In genomic region chr2:112811276-112811831, GRCh38 we compare ENCODE assay signal across 14 cellular contexts. TPM values are rescaled to one million over a fixed set of nuclear protein-coding genes. Genes with fewer than 3 reads are reported as not detected.
DNase-seq lines count a peak whose midpoint lies in the region; ATAC-seq and TF ChIP-seq lines count a peak whose summit lies in the region.
"Had no signal": no experiment of that assay in that cellular context is flagged by ENCODE, and none has a peak within 500 bp of the region (broad histone marks: within the 10 kb centered on the region; RNA-seq: fewer than 3 reads in every experiment).

No MANE protein-coding gene starts in this region.

- H3K9ac ChIP-seq in smooth muscle cell (ENCODE audit: low read depth) = peak overlapping the region; percentile 65

- no peak overlapping the region for H3K4me3 Mint-ChIP-seq in activated T-cell treated with anti-CD3 and anti-CD28 coated beads, Interleukin-2, amount 50 U/mL, for 24 hours
- H3K4me3 Mint-ChIP-seq in activated T-cell treated with anti-CD3 and anti-CD28 coated beads, Interleukin-2, amount 50 U/mL, for 72 hours = no peak overlapping the region
- no peak overlapping the region for H3K4me3 Mint-ChIP-seq in activated CD4-positive, alpha-beta memory T cell treated with anti-CD3 and anti-CD28 coated beads for 36 hours

- H3K36me3 ChIP-seq in esophagus (ENCODE audit: control insufficient read depth in 2 of 2, insufficient read depth in 2 of 2, low read length in 1 of 2) = no peaks in the 10 kb centered on the region
- H3K36me3 ChIP-seq in smooth muscle cell (ENCODE audit: low read depth) = no peaks in the 10 kb centered on the region

- peak overlapping the region; percentile 91 for H2AFZ ChIP-seq in smooth muscle cell (ENCODE audit: low read depth)

- no peaks in the 10 kb centered on the region for H3K27me3 Mint-ChIP-seq in activated T-cell treated with anti-CD3 and anti-CD28 coated beads, Interleukin-2, amount 50 U/mL, for 24 hours
- H3K27me3 Mint-ChIP-seq in activated T-cell treated with anti-CD3 and anti-CD28 coated beads, Interleukin-2, amount 50 U/mL, for 72 hours (ENCODE audit: low read depth) = no peaks in the 10 kb centered on the region
- no peaks in the 10 kb centered on the region for H3K27me3 Mint-ChIP-seq in activated CD4-positive, alpha-beta memory T cell treated with anti-CD3 and anti-CD28 coated beads for 36 hours

- no peak for ATAC-seq in activated T-cell treated with anti-CD3 and anti-CD28 coated beads, Interleukin-2, amount 50 U/mL, for 72 hours (replicated peaks in 1 of 2)
- no peak for ATAC-seq in GM19467 (IDR thresholded peaks at IDR 0.05; ENCODE audit: unreplicated experiment)

- no peak overlapping the region for H3K4me3 ChIP-seq in esophagus (ENCODE audit: low read depth in 1 of 2, low read length in 2 of 2)
- H3K4me3 ChIP-seq in smooth muscle cell = no peak overlapping the region

- peaks cover 34% of the 10 kb centered on the region for H3K4me1 Mint-ChIP-seq in activated T-cell treated with anti-CD3 and anti-CD28 coated beads, Interleukin-2, amount 50 U/mL, for 24 hours (ENCODE audit: low read depth)
- H3K4me1 Mint-ChIP-seq in activated T-cell treated with anti-CD3 and anti-CD28 coated beads, Interleukin-2, amount 50 U/mL, for 72 hours (ENCODE audit: low read depth) = peaks cover 30% of the 10 kb centered on the region
- peaks cover 44% of the 10 kb centered on the region for H3K4me1 Mint-ChIP-seq in activated CD4-positive, alpha-beta memory T cell treated with anti-CD3 and anti-CD28 coated beads for 36 hours (ENCODE audit: low read depth)

- no peak overlapping the region for H3K4me2 ChIP-seq in smooth muscle cell

- H3K9me3 ChIP-seq in esophagus (ENCODE audit: control insufficient read depth in 2 of 2, insufficient read depth in 1 of 2, low read depth in 1 of 2, low read length in 1 of 2) = no peaks in the 10 kb centered on the region
- H3K9me3 ChIP-seq in smooth muscle cell (replicated peaks; ENCODE audit: low read depth) = no peaks in the 10 kb centered on the region

- CTCF ChIA-PET in activated CD4-positive, alpha-beta memory T cell treated with anti-CD3 and anti-CD28 coated beads for 36 hours (lab: Charles Lee) = interaction anchor here (1.3 kb wide), 1 partner anchor 74 kb away, joined by 3 read pairs; no protein-coding TSS in a partner anchor

- peak overlapping the region; percentile 74 for H3K27ac Mint-ChIP-seq in activated T-cell treated with anti-CD3 and anti-CD28 coated beads, Interleukin-2, amount 50 U/mL, for 24 hours
- no peak overlapping the region for H3K27ac Mint-ChIP-seq in activated T-cell treated with anti-CD3 and anti-CD28 coated beads, Interleukin-2, amount 50 U/mL, for 72 hours
- H3K27ac Mint-ChIP-seq in activated CD4-positive, alpha-beta memory T cell treated with anti-CD3 and anti-CD28 coated beads for 36 hours = peak overlapping the region; percentile 68

- TF ChIP-seq CTCF in smooth muscle cell (IDR thresholded peaks at IDR 0.05; ENCODE audit: borderline replicate concordance, insufficient read depth, poor library complexity, severe bottlenecking) = no peak

- H4K20me1 ChIP-seq in smooth muscle cell (ENCODE audit: low read depth) = no peaks in the 10 kb centered on the region

- intact Hi-C loops in activated CD4-positive, alpha-beta memory T cell treated with anti-CD3 and anti-CD28 coated beads for 36 hours (cut with micrococcal nuclease) = no loop called here
- intact Hi-C loops in posterior vena cava (cut with DNase I) = no loop called here

- H3K27me3 ChIP-seq in esophagus (ENCODE audit: control insufficient read depth in 1 of 2, insufficient read depth in 2 of 2, low read length in 2 of 2) = no peaks in the 10 kb centered on the region
- H3K27me3 ChIP-seq in smooth muscle cell (ENCODE audit: low read depth) = no peaks in the 10 kb centered on the region

- peak overlapping the region; percentile 42 to 83 for H3K27ac ChIP-seq in esophagus (ENCODE audit: low read depth in 2 of 2, low read length in 1 of 2)
- H3K27ac ChIP-seq in smooth muscle cell (ENCODE audit: low read depth) = peak overlapping the region; percentile 95

- peaks cover 2 to 5% of the 10 kb centered on the region in 2 donors for H3K4me1 ChIP-seq in esophagus (ENCODE audit: control insufficient read depth in 2 of 2, insufficient read depth in 2 of 2, low read length in 1 of 2)
- H3K4me1 ChIP-seq in smooth muscle cell (ENCODE audit: low read depth) = no peaks in the 10 kb centered on the region

- no peaks in the 10 kb centered on the region for H3K79me2 ChIP-seq in smooth muscle cell (ENCODE audit: low read depth)

- 60 to 64% methylated on average over 3 of the region's 3 CpGs for WGBS in esophagus, 2 donors
- 88% methylated on average over 3 of the region's 3 CpGs for WGBS in smooth muscle cell (ENCODE audit: low lambda C conversion rate)

- no peak for DNase-seq in activated T-cell treated with anti-CD3 and anti-CD28 coated beads, Interleukin-2, amount 50 U/mL, for 24 hours
- DNase-seq in activated T-cell treated with anti-CD3 and anti-CD28 coated beads, Interleukin-2, amount 50 U/mL, for 72 hours = no peak
- no peak for DNase-seq in activated CD4-positive, alpha-beta memory T cell treated with anti-CD3 and anti-CD28 coated beads for 36 hours
- DNase-seq in smooth muscle cell (lab: John Stamatoyannopoulos, UW; ENCODE audit: unreplicated experiment) (no peak), DMS79 treated with DMSO at 0.1 percent for 48 hours (lab: John Stamatoyannopoulos, UW) (no peak), posterior vena cava (ENCODE audit: low spot score) (no peak)
- DNase-seq: effector CD4-positive, alpha-beta T cell; MM.1S; NCI-H2171; OCI-M1 had no signal

- peaks cover 14% of the 10 kb centered on the region for H3K9me3 Mint-ChIP-seq in activated T-cell treated with anti-CD3 and anti-CD28 coated beads, Interleukin-2, amount 50 U/mL, for 24 hours
- H3K9me3 Mint-ChIP-seq in activated T-cell treated with anti-CD3 and anti-CD28 coated beads, Interleukin-2, amount 50 U/mL, for 72 hours = peaks cover 13 to 14% of the 10 kb centered on the region in 2 donors
- peaks cover 15% of the 10 kb centered on the region for H3K9me3 Mint-ChIP-seq in activated CD4-positive, alpha-beta memory T cell treated with anti-CD3 and anti-CD28 coated beads for 36 hours

- POLR2A ChIA-PET in activated CD4-positive, alpha-beta memory T cell treated with anti-CD3 and anti-CD28 coated beads for 36 hours (lab: Charles Lee) = interaction anchor here (1.6 kb wide), 1 partner anchor 9 kb away, joined by 3 read pairs; no protein-coding TSS in a partner anchor

- H3K36me3 Mint-ChIP-seq in activated T-cell treated with anti-CD3 and anti-CD28 coated beads, Interleukin-2, amount 50 U/mL, for 24 hours (ENCODE audit: low read depth) = no peaks in the 10 kb centered on the region
- H3K36me3 Mint-ChIP-seq in activated T-cell treated with anti-CD3 and anti-CD28 coated beads, Interleukin-2, amount 50 U/mL, for 72 hours (ENCODE audit: insufficient read depth in 2 of 2) = peaks cover 13 to 23% of the 10 kb centered on the region in 2 donors
- peaks cover 11% of the 10 kb centered on the region for H3K36me3 Mint-ChIP-seq in activated CD4-positive, alpha-beta memory T cell treated with anti-CD3 and anti-CD28 coated beads for 36 hours

- H3F3A ChIP-seq in smooth muscle cell (ENCODE audit: low read depth) = peaks cover 13% of the 10 kb centered on the region

RNA-seq across cellular contexts. Expression of gene IL1B, which starts 25.2 kb away (rescaled TPM):
- total RNA-seq in activated T-cell treated with anti-CD3 and anti-CD28 coated beads, Interleukin-2, amount 50 U/mL, for 72 hours = under 1 TPM in 1 of 2 donors, not detected in 1; 0.14 TPM
- under 1 TPM in 1 of 2 experiments, not detected in 1; 0.44 TPM for total RNA-seq in activated CD4-positive, alpha-beta memory T cell treated with anti-CD3 and anti-CD28 coated beads for 36 hours
- polyA plus RNA-seq in esophagus = 1 to 10 TPM; 1.9 to 4.3 TPM
- total RNA-seq in smooth muscle cell = not detected in 2 replicates
- not detected in 2 replicates for polyA plus RNA-seq in smooth muscle cell
- 1 to 10 TPM; 1.0 to 1.1 TPM for total RNA-seq in posterior vena cava
- total RNA-seq: activated CD8-positive, alpha-beta memory T cell treated with anti-CD3 and anti-CD28 coated beads for 36 hours; T-helper 1 cell treated with Interleukin-12 subunit alpha and Interleukin-12 subunit beta and Interleukin-4 antibody, amounts not matched to agents 30 ng/mL and 1 ng/mL, for 36 hours had no signal

RNA-seq across cellular contexts. Expression of gene IL1A, which starts 27.1 kb away (rescaled TPM):
- total RNA-seq in activated T-cell treated with anti-CD3 and anti-CD28 coated beads, Interleukin-2, amount 50 U/mL, for 72 hours = 1 to 10 TPM; 1.4 to 6.6 TPM
- 10 to 100 TPM; 15.7 to 16.4 TPM for total RNA-seq in activated CD4-positive, alpha-beta memory T cell treated with anti-CD3 and anti-CD28 coated beads for 36 hours
- 10 to 100 TPM; 17.4 to 30.0 TPM for polyA plus RNA-seq in esophagus
- total RNA-seq in smooth muscle cell = 3.4 and 6.4 TPM in 2 replicates
- 1.4 and 5.1 TPM in 2 replicates for polyA plus RNA-seq in smooth muscle cell
- not detected for total RNA-seq in posterior vena cava

RNA-seq across cellular contexts. Expression of gene CKAP2L, which starts 46.9 kb away (rescaled TPM):
- total RNA-seq in activated T-cell treated with anti-CD3 and anti-CD28 coated beads, Interleukin-2, amount 50 U/mL, for 72 hours = 10 to 100 TPM; 45.5 to 47.7 TPM
- total RNA-seq in activated CD4-positive, alpha-beta memory T cell treated with anti-CD3 and anti-CD28 coated beads for 36 hours = 10 to 100 TPM; 42.1 to 46.1 TPM
- polyA plus RNA-seq in esophagus (1 to 10 TPM; 1.6 to 3.5 TPM), smooth muscle cell (5.1 and 6.6 TPM in 2 replicates)
- total RNA-seq in smooth muscle cell (7.8 and 16.7 TPM in 2 replicates), posterior vena cava (under 1 TPM; 0.24 to 0.65 TPM)
